Comparison of ENCODE assay signal across 9 cellular contexts in the genomic region with DNA sequence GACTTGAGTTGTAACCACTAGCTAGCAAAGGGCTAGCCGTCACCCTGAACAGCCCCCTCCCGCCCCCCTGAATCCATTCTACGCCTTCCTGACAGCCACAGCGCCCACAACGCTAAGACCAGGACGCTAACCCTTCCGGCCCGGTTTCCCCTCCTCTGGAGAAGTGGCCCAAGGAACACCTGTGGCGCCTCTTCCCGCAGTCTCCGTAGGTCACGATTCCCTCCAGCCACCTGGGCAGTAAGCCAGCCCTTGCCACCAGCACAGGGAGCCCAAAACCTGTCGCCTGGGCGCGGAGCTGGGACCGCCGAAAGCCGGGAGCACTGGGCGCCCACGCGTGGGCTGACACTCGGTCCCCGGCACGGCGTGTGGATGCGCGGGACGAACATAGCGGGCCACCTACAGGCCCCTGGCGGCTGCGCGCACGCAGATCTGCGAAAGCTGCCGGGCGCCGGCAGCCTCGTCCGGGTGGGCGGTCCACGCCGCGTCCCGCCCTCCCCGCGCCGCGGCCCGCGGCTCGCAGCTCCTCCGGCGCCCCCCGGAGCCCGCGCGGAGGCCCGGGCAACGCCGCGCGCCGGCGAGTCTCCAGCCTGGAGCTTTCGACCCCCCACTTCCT. TPM values are rescaled to one million over a fixed set of nuclear protein-coding genes. Genes with fewer than 3 reads are reported as not detected.
DNase-seq lines count a peak whose midpoint lies in the region; ATAC-seq, FAIRE-seq and TF ChIP-seq lines count a peak whose summit lies in the region.
"Had no signal": no experiment of that assay in that cellular context is flagged by ENCODE, and none has a peak within 500 bp of the region (broad histone marks: within the 10 kb centered on the region; RNA-seq: fewer than 3 reads in every experiment).

No MANE protein-coding gene starts in this region.

- H3K36me3 ChIP-seq in CD4-positive, CD25-positive, alpha-beta regulatory T cell (ENCODE audit: control insufficient read depth, insufficient read depth, low read length), result peaks cover 48% of the 10 kb centered on the region
- peaks cover 14 to 30% of the 10 kb centered on the region in 2 experiments; a peak in 4 of 5 replicates for H3K36me3 ChIP-seq in HepG2 (replicated peaks in 1 of 2; ENCODE audit: control insufficient read depth in 1 of 2, insufficient read depth in 2 of 2, low read length in 2 of 2)

- DNase-seq in CD4-positive, CD25-positive, alpha-beta regulatory T cell, result peak in 2 of 3 donors; percentile 53 to 75
- peak; percentile 71 for DNase-seq in GM19238 (ENCODE audit: insufficient read length, low spot score)
- peak; percentile 16 for DNase-seq in T-helper 9 cell
- peak; percentile 58 for DNase-seq in choroid plexus epithelial cell (ENCODE audit: low read depth)
- no peak for DNase-seq in HepG2 (ENCODE audit: low spot score)
- DNase-seq in stimulated activated naive B cell treated with anti-CD40 and anti-IgM and Interleukin-4, amounts not matched to agents 10 μg/mL and 1 μg/mL and 100 μg/mL, for 72 hours, result peak; percentile 43
- DNase-seq in mesenteric fat pad (ENCODE audit: low spot score), result no peak

- CTCF ChIA-PET in HepG2 (lab: Yijun Ruan, JAX; ENCODE audit: low intra/inter-chr PET ratio, low total read pairs), result interaction anchor here (2.6 kb wide), 1 partner anchor 71 kb away, joined by 9 read pairs; no protein-coding TSS in a partner anchor

- peak overlapping the region; percentile 88 to 97 (median 94) for H3K27ac Mint-ChIP-seq in CD4-positive, CD25-positive, alpha-beta regulatory T cell
- peak overlapping the region; percentile 95 for H3K27ac Mint-ChIP-seq in stimulated activated naive B cell treated with anti-CD40 and anti-IgM and Interleukin-4, amounts not matched to agents 10 μg/mL and 1 μg/mL and 100 μg/mL, for 72 hours

- H3K9me3 ChIP-seq in CD4-positive, CD25-positive, alpha-beta regulatory T cell (ENCODE audit: control insufficient read depth in 2 of 2, low read length in 2 of 2), result no peaks in the 10 kb centered on the region
- no peaks in the 10 kb centered on the region for H3K9me3 ChIP-seq in HepG2 (ENCODE audit: low read length)

- ATAC-seq in CD4-positive, CD25-positive, alpha-beta regulatory T cell (ENCODE audit: low read depth in 2 of 2), result peak; percentile 32 to 37
- ATAC-seq in HG03175 (IDR thresholded peaks at IDR 0.05; ENCODE audit: unreplicated experiment) (peak; percentile 24), HepG2 (peak; percentile 13; the same call in 1 of the 3 replicates)
- ATAC-seq in stimulated activated naive B cell treated with anti-CD40 and anti-IgM and Interleukin-4, amounts not matched to agents 10 μg/mL and 1 μg/mL and 100 μg/mL, for 72 hours (replicated peaks), result peak; percentile 41 to 48

- H3K9me3 Mint-ChIP-seq in CD4-positive, CD25-positive, alpha-beta regulatory T cell, result no peaks in the 10 kb centered on the region
- H3K9me3 Mint-ChIP-seq in stimulated activated naive B cell treated with anti-CD40 and anti-IgM and Interleukin-4, amounts not matched to agents 10 μg/mL and 1 μg/mL and 100 μg/mL, for 72 hours, result no peaks in the 10 kb centered on the region

- no peak for FAIRE-seq in HepG2 (lab: Jason Lieb, UNC)
- FAIRE-seq: TTC549 had no signal

- peaks cover 3% of the 10 kb centered on the region; the same call in 1 of the 2 replicates for H4K20me1 ChIP-seq in HepG2 (ENCODE audit: insufficient read depth, low read length)

- TF ChIP-seq RAD21 in HepG2 (CRISPR knock-in tag; IDR thresholded peaks at IDR 0.05), result no peak; the same call in 1 of the 2 replicates

- intact Hi-C loops in HepG2 (cut with micrococcal nuclease; ENCODE audit: unreplicated experiment), result loop anchor here (2.0 kb wide), 1 partner anchor 71 kb away; no protein-coding TSS in a partner anchor

- H3K4me2 ChIP-seq in HepG2 (ENCODE audit: low read depth, low read length), result peak overlapping the region; percentile 85

- peak overlapping the region; percentile 96 to 98 (median 96) for H3K4me3 Mint-ChIP-seq in CD4-positive, CD25-positive, alpha-beta regulatory T cell
- peak overlapping the region; percentile 94 to 99 for H3K4me3 Mint-ChIP-seq in stimulated activated naive B cell treated with anti-CD40 and anti-IgM and Interleukin-4, amounts not matched to agents 10 μg/mL and 1 μg/mL and 100 μg/mL, for 72 hours

- H3K27me3 Mint-ChIP-seq in CD4-positive, CD25-positive, alpha-beta regulatory T cell, result no peaks in the 10 kb centered on the region
- no peaks in the 10 kb centered on the region for H3K27me3 Mint-ChIP-seq in stimulated activated naive B cell treated with anti-CD40 and anti-IgM and Interleukin-4, amounts not matched to agents 10 μg/mL and 1 μg/mL and 100 μg/mL, for 72 hours

- H2AFZ ChIP-seq in HepG2 (ENCODE audit: low read length), result no peak overlapping the region

- peak overlapping the region; percentile 89 for H3K9ac ChIP-seq in HepG2 (ENCODE audit: insufficient read depth, low read depth, low read length)

- peaks cover 76% of the 10 kb centered on the region for H3K4me1 ChIP-seq in CD4-positive, CD25-positive, alpha-beta regulatory T cell (ENCODE audit: control insufficient read depth, insufficient read depth, low read length, poor library complexity, severe bottlenecking)
- H3K4me1 ChIP-seq in HepG2 (ENCODE audit: insufficient read depth, low read length), result peaks cover 39% of the 10 kb centered on the region

- TF ChIP-seq CTCF in choroid plexus epithelial cell (conservative IDR thresholded peaks at IDR 0.05; ENCODE audit: low read depth, low read length) (peak; percentile 28), HepG2 (CRISPR knock-in tag; IDR thresholded peaks at IDR 0.05) (no peak)

- TF ChIP-seq EP300 in HepG2 (IDR thresholded peaks at IDR 0.05; ENCODE audit: low read depth in 2 of 2, low read length in 2 of 2) (no peak), HepG2 (CRISPR knock-in tag; IDR thresholded peaks at IDR 0.05; ENCODE audit: borderline replicate concordance) (no peak)

- 1% methylated on average over 11 of the region's 65 CpGs for WGBS in HepG2 (ENCODE audit: low lambda C conversion rate)

- peak overlapping the region; percentile 99 for H3K4me3 ChIP-seq in CD4-positive, CD25-positive, alpha-beta regulatory T cell (ENCODE audit: low read depth, low read length)
- H3K4me3 ChIP-seq in choroid plexus epithelial cell (ENCODE audit: low read depth, low read length), result peak overlapping the region; percentile 94
- peak overlapping the region; percentile 65 to 85 (median 65); a peak in 5 of 6 replicates for H3K4me3 ChIP-seq in HepG2 (replicated peaks in 1 of 3; ENCODE audit: insufficient read depth in 1 of 3, low read depth in 2 of 3, low read length in 3 of 3)

- peaks cover 14 to 78% (median 48%) of the 10 kb centered on the region in 4 donors for H3K4me1 Mint-ChIP-seq in CD4-positive, CD25-positive, alpha-beta regulatory T cell
- H3K4me1 Mint-ChIP-seq in stimulated activated naive B cell treated with anti-CD40 and anti-IgM and Interleukin-4, amounts not matched to agents 10 μg/mL and 1 μg/mL and 100 μg/mL, for 72 hours, result peaks cover 57 to 84% of the 10 kb centered on the region in 2 donors

- H3K27me3 ChIP-seq in CD4-positive, CD25-positive, alpha-beta regulatory T cell (ENCODE audit: control insufficient read depth, insufficient read depth, low read length), result no peaks in the 10 kb centered on the region
- H3K27me3 ChIP-seq in HepG2 (ENCODE audit: control insufficient read depth in 1 of 2, insufficient read depth in 2 of 2, low read length in 2 of 2), result no peaks in the 10 kb centered on the region

- H3K36me3 Mint-ChIP-seq in CD4-positive, CD25-positive, alpha-beta regulatory T cell, result peaks cover 40% of the 10 kb centered on the region
- H3K36me3 Mint-ChIP-seq in stimulated activated naive B cell treated with anti-CD40 and anti-IgM and Interleukin-4, amounts not matched to agents 10 μg/mL and 1 μg/mL and 100 μg/mL, for 72 hours, result peaks cover 20 to 36% of the 10 kb centered on the region in 2 donors

- BruUV-seq in HepG2 (replicated peaks; lab: Mats Ljungman, UMichigan), result no TSS peak

- TF ChIP-seq POLR2A in HepG2 (IDR thresholded peaks at IDR 0.05; ENCODE audit: insufficient read depth in 1 of 2, low read depth in 2 of 2, low read length in 2 of 2), result no peak

- in situ Hi-C loops in HepG2 (cut with HindIII; ENCODE audit: extremely low pct_ligation_motif_present, low pct_unique_long_range_greater_than_20kb), result loop anchor here (10.0 kb wide), 3 partner anchors 65 to 195 kb away; partner anchors contain the start of gene SLC22A4

- peaks cover 6% of the 10 kb centered on the region for H3K79me2 ChIP-seq in HepG2 (ENCODE audit: insufficient read depth, low read length)

- peak overlapping the region; percentile 99 for H3K27ac ChIP-seq in CD4-positive, CD25-positive, alpha-beta regulatory T cell (ENCODE audit: insufficient read depth, low read length, poor library complexity, severe bottlenecking)
- peak overlapping the region; percentile 78 for H3K27ac ChIP-seq in HepG2 (ENCODE audit: extremely low read length, insufficient read depth, low read length)

- POLR2A ChIA-PET in HepG2 (lab: Yijun Ruan, JAX), result interaction anchor here (0.6 to 5.2 kb wide), 21 partner anchors 10 to 286 kb away, joined by 3 to 99 read pairs (median 11); partner anchors contain the start of genes SLC22A4 and SLC22A5

RNA-seq across cellular contexts. Expression of gene IRF1, which starts 0.6 kb away (rescaled TPM):
- 924 TPM for total RNA-seq in CD4-positive, CD25-positive, alpha-beta regulatory T cell
- polyA plus RNA-seq in CD4-positive, CD25-positive, alpha-beta regulatory T cell, result 100 to 1,000 TPM; 160 to 202 (median 190) TPM
- total RNA-seq in HepG2 (2016; rRNA removed; fragmentation: Illumina TruSeq; extraction: Trizol), result 5.8 and 8.8 TPM in 2 replicates
- 1.2 and 1.9 TPM in 2 replicates for total RNA-seq in HepG2 (2016; cell fraction: cytosol; rRNA removed; fragmentation: Illumina TruSeq; extraction: Trizol; ENCODE audit: low read depth)
- 4.4 and 10.1 TPM in 2 replicates for total RNA-seq in HepG2 (2016; cell fraction: insoluble cytoplasmic fraction; rRNA removed; fragmentation: Illumina TruSeq; extraction: Trizol)
- 2.5 and 3.3 TPM in 2 replicates for total RNA-seq in HepG2 (2016; cell fraction: membrane; rRNA removed; fragmentation: Illumina TruSeq; extraction: Trizol)
- 14.5 and 19.2 TPM in 2 replicates for total RNA-seq in HepG2 (2016; cell fraction: nucleus; rRNA removed; fragmentation: Illumina TruSeq; extraction: Trizol)
- 4.1 and 4.4 TPM in 2 replicates for polyA plus RNA-seq in HepG2 (2011; rRNA removed)
- 4.7 and 4.8 TPM in 2 replicates for polyA plus RNA-seq in HepG2 (2011; cell fraction: cytosol; rRNA removed)
- polyA plus RNA-seq in HepG2 (2011; cell fraction: nucleus; rRNA removed), result 10.1 and 10.8 TPM in 2 replicates
- 3.4 and 4.0 TPM in 2 replicates for polyA plus RNA-seq in HepG2 (2012)
- polyA plus RNA-seq in HepG2 (2016; cell fraction: cytosol; fragmentation: Illumina TruSeq; extraction: Trizol; ENCODE audit: low read depth), result 0.75 and 0.77 TPM in 2 replicates
- 5.3 and 6.8 TPM in 2 replicates for polyA plus RNA-seq in HepG2 (2016; cell fraction: insoluble cytoplasmic fraction; fragmentation: Illumina TruSeq; extraction: Trizol; ENCODE audit: low read depth)
- 0.80 and 1.4 TPM in 2 replicates for polyA plus RNA-seq in HepG2 (2016; cell fraction: membrane; fragmentation: Illumina TruSeq; extraction: Trizol; ENCODE audit: low read depth)
- 8.7 and 9.9 TPM in 2 replicates for polyA plus RNA-seq in HepG2 (2016; cell fraction: nucleus; fragmentation: Illumina TruSeq; extraction: Trizol; ENCODE audit: insufficient read depth, low read depth)
- polyA minus RNA-seq in HepG2 (2011; rRNA and poly(A)+ RNA removed; ENCODE audit: low replicate concordance), result 24.0 and 36.4 TPM in 2 replicates
- polyA minus RNA-seq in HepG2 (2011; cell fraction: cytosol; rRNA and poly(A)+ RNA removed), result 4.7 and 7.5 TPM in 2 replicates
- 28.5 and 37.7 TPM in 2 replicates for polyA minus RNA-seq in HepG2 (2011; cell fraction: nucleus; rRNA and poly(A)+ RNA removed)
- total RNA-seq in mesenteric fat pad, result 61.1 TPM

RNA-seq across cellular contexts. Expression of gene IL5, which starts 53.3 kb away (rescaled TPM):
- not detected for total RNA-seq in CD4-positive, CD25-positive, alpha-beta regulatory T cell
- not detected for polyA plus RNA-seq in CD4-positive, CD25-positive, alpha-beta regulatory T cell
- total RNA-seq in HepG2 (2016; rRNA removed; fragmentation: Illumina TruSeq; extraction: Trizol) (not detected in 2 replicates), mesenteric fat pad (not detected)
- total RNA-seq in HepG2 (2016; cell fraction: cytosol; rRNA removed; fragmentation: Illumina TruSeq; extraction: Trizol; ENCODE audit: low read depth), result not detected in 2 replicates
- total RNA-seq in HepG2 (2016; cell fraction: insoluble cytoplasmic fraction; rRNA removed; fragmentation: Illumina TruSeq; extraction: Trizol), result not detected in 2 replicates
- total RNA-seq in HepG2 (2016; cell fraction: membrane; rRNA removed; fragmentation: Illumina TruSeq; extraction: Trizol), result not detected in 2 replicates
- not detected in 2 replicates for total RNA-seq in HepG2 (2016; cell fraction: nucleus; rRNA removed; fragmentation: Illumina TruSeq; extraction: Trizol)
- not detected in 2 replicates for polyA plus RNA-seq in HepG2 (2011; rRNA removed)
- not detected in 2 replicates for polyA plus RNA-seq in HepG2 (2011; cell fraction: cytosol; rRNA removed)
- polyA plus RNA-seq in HepG2 (2011; cell fraction: nucleus; rRNA removed), result not detected in 2 replicates
- not detected in 2 replicates for polyA plus RNA-seq in HepG2 (2012)
- not detected in 2 replicates for polyA plus RNA-seq in HepG2 (2016; cell fraction: cytosol; fragmentation: Illumina TruSeq; extraction: Trizol; ENCODE audit: low read depth)
- not detected in 2 replicates for polyA plus RNA-seq in HepG2 (2016; cell fraction: insoluble cytoplasmic fraction; fragmentation: Illumina TruSeq; extraction: Trizol; ENCODE audit: low read depth)
- polyA plus RNA-seq in HepG2 (2016; cell fraction: membrane; fragmentation: Illumina TruSeq; extraction: Trizol; ENCODE audit: low read depth), result not detected in 2 replicates
- not detected in 2 replicates for polyA plus RNA-seq in HepG2 (2016; cell fraction: nucleus; fragmentation: Illumina TruSeq; extraction: Trizol; ENCODE audit: insufficient read depth, low read depth)
- polyA minus RNA-seq in HepG2 (2011; rRNA and poly(A)+ RNA removed; ENCODE audit: low replicate concordance), result not detected in 2 replicates
- polyA minus RNA-seq in HepG2 (2011; cell fraction: cytosol; rRNA and poly(A)+ RNA removed), result not detected in 2 replicates
- polyA minus RNA-seq in HepG2 (2011; cell fraction: nucleus; rRNA and poly(A)+ RNA removed), result not detected in 2 replicates

Comparison
In these comparisons a context has a peak if more than half of its experiments do, and no peak if none do; other contexts are left out.
1. DNase-seq: peak in CD4-positive, CD25-positive, alpha-beta regulatory T cell (2 of 3), GM19238 (single experiment), T-helper 9 cell (single experiment), choroid plexus epithelial cell (single experiment) and stimulated activated naive B cell treated with anti-CD40 and anti-IgM and Interleukin-4, amounts not matched to agents 10 μg/mL and 1 μg/mL and 100 μg/mL, for 72 hours (single experiment); none in HepG2 (single experiment) and mesenteric fat pad (single experiment).
2. RNA of gene IRF1, which starts 0.6 kb away (total RNA-seq): 924 TPM in CD4-positive, CD25-positive, alpha-beta regulatory T cell (single experiment); 61.1 TPM in mesenteric fat pad (single experiment) and 1.2 to 19.2 TPM in HepG2; every median in the first group is over 10 times any median in the second.
3. Peak in every context shown above with its lines, with median percentiles within 50 percentile points of each other: ATAC-seq and H3K4me3 ChIP-seq.